Comparison of ENCODE assay signal across 13 cellular contexts in the genomic region with DNA sequence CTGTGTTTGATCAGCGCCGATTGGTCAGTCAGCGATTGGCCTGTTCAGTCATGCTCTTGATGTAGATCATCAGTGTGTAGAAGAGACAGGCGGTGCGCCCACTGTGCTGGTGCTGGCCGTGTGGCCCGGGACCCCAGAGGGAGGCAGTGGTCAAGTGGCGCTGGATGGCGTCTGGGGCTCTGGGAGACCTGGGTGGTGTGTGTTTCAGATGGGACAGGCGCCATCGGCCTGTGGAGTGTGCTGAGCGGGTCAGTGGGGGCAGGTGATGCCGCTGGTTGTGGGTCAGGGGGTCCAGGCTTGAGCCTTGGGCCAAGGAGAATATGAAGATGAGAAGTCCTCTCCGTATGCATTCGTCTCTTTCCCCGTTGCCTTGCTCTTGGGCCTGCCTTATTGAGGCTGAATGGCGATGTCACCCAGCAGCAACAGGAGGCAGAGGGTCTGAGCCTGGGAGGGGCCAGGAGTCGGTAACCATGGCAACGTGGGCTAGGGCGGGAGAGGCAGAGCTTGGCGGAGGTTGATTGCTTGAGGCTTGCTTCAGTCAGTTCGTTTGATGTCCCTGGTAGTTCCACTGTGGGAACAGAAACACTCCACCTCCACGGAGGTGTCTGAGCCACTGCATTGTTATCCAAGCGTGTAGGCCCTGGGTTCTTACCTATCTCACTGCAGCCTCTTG.
DNase-seq lines count a peak whose midpoint lies in the region; ATAC-seq and TF ChIP-seq lines count a peak whose summit lies in the region.
"Had no signal": no experiment of that assay in that cellular context is flagged by ENCODE, and none has a peak within 500 bp of the region (broad histone marks: within the 10 kb centered on the region; RNA-seq: fewer than 3 reads in every experiment).

No MANE protein-coding gene starts in this region.

- POLR2A ChIA-PET in activated CD8-positive, alpha-beta T cell treated with anti-CD3 and anti-CD28 coated beads for 36 hours (lab: Charles Lee), result no interaction called here
- POLR2A ChIA-PET in activated CD8-positive, alpha-beta T cell treated with anti-CD3 and anti-CD28 coated beads, Interleukin-2, amount 10 ng/mL, durations not matched to agents 7 days and 5 days (lab: Charles Lee), result no interaction called here

- no peak for ATAC-seq in activated CD8-positive, alpha-beta T cell treated with anti-CD3 and anti-CD28 coated beads for 36 hours
- no peak for ATAC-seq in activated CD8-positive, alpha-beta T cell treated with anti-CD3 and anti-CD28 coated beads, Interleukin-2, amount 10 ng/mL, durations not matched to agents 7 days and 5 days
- no peak for ATAC-seq in HG02763 (IDR thresholded peaks at IDR 0.05; ENCODE audit: unreplicated experiment)
- ATAC-seq: activated CD8-positive, alpha-beta memory T cell treated with anti-CD3 and anti-CD28 coated beads, Interleukin-2, amount 10 ng/mL, durations not matched to agents 7 days and 5 days had no signal

- CTCF ChIA-PET in activated CD8-positive, alpha-beta T cell treated with anti-CD3 and anti-CD28 coated beads for 36 hours (lab: Charles Lee), result no interaction called here
- CTCF ChIA-PET in activated CD8-positive, alpha-beta T cell treated with anti-CD3 and anti-CD28 coated beads, Interleukin-2, amount 10 ng/mL, durations not matched to agents 7 days and 5 days (lab: Charles Lee), result interaction anchor here (0.9 kb wide), 1 partner anchor 87 kb away, joined by 3 read pairs; no protein-coding TSS in a partner anchor

- peaks cover 40% of the 10 kb centered on the region for H3K4me1 Mint-ChIP-seq in activated CD8-positive, alpha-beta T cell treated with anti-CD3 and anti-CD28 coated beads for 36 hours (ENCODE audit: low read depth)
- H3K4me1 Mint-ChIP-seq in activated CD8-positive, alpha-beta T cell treated with anti-CD3 and anti-CD28 coated beads, Interleukin-2, amount 10 ng/mL, durations not matched to agents 7 days and 5 days (ENCODE audit: low read depth), result peaks cover 34% of the 10 kb centered on the region

- H3K27ac ChIP-seq in spleen, result peak overlapping the region; percentile 75 to 89 (median 84)
- H3K27ac ChIP-seq: ascending aorta had no signal

- H3K4me3 Mint-ChIP-seq in activated CD8-positive, alpha-beta T cell treated with anti-CD3 and anti-CD28 coated beads for 36 hours, result no peak overlapping the region
- no peak overlapping the region for H3K4me3 Mint-ChIP-seq in activated CD8-positive, alpha-beta T cell treated with anti-CD3 and anti-CD28 coated beads, Interleukin-2, amount 10 ng/mL, durations not matched to agents 7 days and 5 days
- H3K4me3 Mint-ChIP-seq: activated CD8-positive, alpha-beta memory T cell treated with anti-CD3 and anti-CD28 coated beads, Interleukin-2, amount 10 ng/mL, durations not matched to agents 7 days and 5 days; nephron had no signal

- intact Hi-C loops in activated CD8-positive, alpha-beta T cell treated with anti-CD3 and anti-CD28 coated beads for 36 hours (cut with micrococcal nuclease), result loop anchor here (10.0 kb wide), 1 partner anchor 85 kb away; no protein-coding TSS in a partner anchor
- intact Hi-C loops in spleen (cut with DNase I; ENCODE audit: low total_unique reads), result no loop called here

- no peak for DNase-seq in activated CD8-positive, alpha-beta T cell treated with anti-CD3 and anti-CD28 coated beads for 36 hours
- no peak for DNase-seq in activated CD8-positive, alpha-beta T cell treated with anti-CD3 and anti-CD28 coated beads, Interleukin-2, amount 10 ng/mL, durations not matched to agents 7 days and 5 days
- peak; percentile 35 for DNase-seq in Jurkat, Clone E6-1 (ENCODE audit: low read depth, low spot score)
- DNase-seq in iPS-NIHi11 (ENCODE audit: low spot score) (peak; percentile 58), spleen (no peak), NCI-H2081 (lab: John Stamatoyannopoulos, UW) (no peak), MV-4-11 (lab: John Stamatoyannopoulos, UW) (no peak)
- DNase-seq: activated CD8-positive, alpha-beta memory T cell treated with anti-CD3 and anti-CD28 coated beads, Interleukin-2, amount 10 ng/mL, durations not matched to agents 7 days and 5 days; NCI-H2171; stimulated activated CD4-positive, alpha-beta T cell treated with anti-CD3 and anti-CD28 coated beads, Interleukin-12 subunit alpha, Interleukin-12 subunit beta, amount 100 ng/mL, for 4 hours had no signal

- no peaks in the 10 kb centered on the region for H3K27me3 Mint-ChIP-seq in activated CD8-positive, alpha-beta T cell treated with anti-CD3 and anti-CD28 coated beads for 36 hours
- H3K27me3 Mint-ChIP-seq in activated CD8-positive, alpha-beta T cell treated with anti-CD3 and anti-CD28 coated beads, Interleukin-2, amount 10 ng/mL, durations not matched to agents 7 days and 5 days (ENCODE audit: low read depth), result no peaks in the 10 kb centered on the region
- H3K27me3 Mint-ChIP-seq: activated CD8-positive, alpha-beta memory T cell treated with anti-CD3 and anti-CD28 coated beads, Interleukin-2, amount 10 ng/mL, durations not matched to agents 7 days and 5 days had no signal

- H3K36me3 Mint-ChIP-seq in activated CD8-positive, alpha-beta T cell treated with anti-CD3 and anti-CD28 coated beads for 36 hours (ENCODE audit: low read depth), result peaks cover 68% of the 10 kb centered on the region
- H3K36me3 Mint-ChIP-seq in activated CD8-positive, alpha-beta T cell treated with anti-CD3 and anti-CD28 coated beads, Interleukin-2, amount 10 ng/mL, durations not matched to agents 7 days and 5 days (ENCODE audit: low read depth), result peaks cover 82% of the 10 kb centered on the region

- no peak for TF ChIP-seq CTCF in activated CD8-positive, alpha-beta T cell treated with anti-CD3 and anti-CD28 coated beads for 36 hours (IDR thresholded peaks at IDR 0.05)
- no peak for TF ChIP-seq CTCF in spleen (IDR thresholded peaks at IDR 0.05 in 8 of 11, conservative IDR thresholded peaks at IDR 0.05 in 3 of 11)

- H3K36me3 ChIP-seq in spleen, result peaks cover 0 to 96% (median 52%) of the 10 kb centered on the region in 6 donors

- 80 to 92% (median 90%) methylated on average over 24 of the region's 24 CpGs for WGBS in spleen, 5 donors

- no peaks in the 10 kb centered on the region for H3K27me3 ChIP-seq in spleen (replicated peaks in 1 of 7)
- H3K27me3 ChIP-seq: ascending aorta had no signal

- H3K9me3 Mint-ChIP-seq in activated CD8-positive, alpha-beta T cell treated with anti-CD3 and anti-CD28 coated beads for 36 hours, result peaks cover 5% of the 10 kb centered on the region
- peaks cover 17% of the 10 kb centered on the region for H3K9me3 Mint-ChIP-seq in activated CD8-positive, alpha-beta T cell treated with anti-CD3 and anti-CD28 coated beads, Interleukin-2, amount 10 ng/mL, durations not matched to agents 7 days and 5 days (ENCODE audit: insufficient read depth)

- H3K4me3 ChIP-seq in Jurkat, Clone E6-1 (ENCODE audit: low read length), result no peak overlapping the region
- peak overlapping the region in 1 of 8 donors; percentile 12 for H3K4me3 ChIP-seq in spleen
- H3K4me3 ChIP-seq: ascending aorta had no signal

- peaks cover 34 to 85% (median 64%) of the 10 kb centered on the region in 6 donors for H3K4me1 ChIP-seq in spleen
- H3K4me1 ChIP-seq: ascending aorta had no signal

- peak overlapping the region; percentile 60 for H3K27ac Mint-ChIP-seq in activated CD8-positive, alpha-beta T cell treated with anti-CD3 and anti-CD28 coated beads for 36 hours
- H3K27ac Mint-ChIP-seq in activated CD8-positive, alpha-beta T cell treated with anti-CD3 and anti-CD28 coated beads, Interleukin-2, amount 10 ng/mL, durations not matched to agents 7 days and 5 days, result no peak overlapping the region
- H3K27ac Mint-ChIP-seq: nephron had no signal

- H3K9me3 ChIP-seq in spleen, result peaks cover 0 to 12% (median 8%) of the 10 kb centered on the region in 8 donors

- no peak for TF ChIP-seq POLR2A in spleen (IDR thresholded peaks at IDR 0.05)

Comparison
In these comparisons a context has a peak if more than half of its experiments do, and no peak if none do; other contexts are left out.
1. DNase-seq: peak in Jurkat, Clone E6-1 (single experiment) and iPS-NIHi11 (single experiment); none in activated CD8-positive, alpha-beta T cell treated with anti-CD3 and anti-CD28 coated beads for 36 hours (single experiment), activated CD8-positive, alpha-beta T cell treated with anti-CD3 and anti-CD28 coated beads, Interleukin-2, amount 10 ng/mL, durations not matched to agents 7 days and 5 days (single experiment), spleen (single experiment), NCI-H2081 (0 of 2) and MV-4-11 (single experiment).